ENCODE assay signal across 22 cellular contexts in genomic region chr14:102338724-102339123, GRCh38.
"Had no signal": no experiment of that assay in that cellular context is flagged by ENCODE, and none has a peak within 500 bp of the region (broad histone marks: within the 10 kb centered on the region; RNA-seq: fewer than 3 reads in every experiment).

No MANE protein-coding gene starts in this region.

- H3K4me1 ChIP-seq: body of pancreas, gastroesophageal sphincter, parathyroid adenoma, right lobe of liver had no signal

- DNase-seq: activated CD4-positive, alpha-beta T cell treated with anti-CD3 and anti-CD28 coated beads, Interleukin-2, amount 10 ng/mL, durations not matched to agents 7 days and 5 days; activated CD4-positive, CD25-positive, alpha-beta regulatory T cell treated with anti-CD3 and anti-CD28 coated beads, Interleukin-2, amount 50 U/mL, for 72 hours; activated CD8-positive, alpha-beta memory T cell treated with anti-CD3 and anti-CD28 coated beads, Interleukin-2, amount 50 U/mL, for 4 hours; activated effector memory CD4-positive, alpha-beta T cell treated with Interleukin-2 at 50 U/mL for 16 hours; activated naive CD4-positive, alpha-beta T cell treated with anti-CD3 and anti-CD28 coated beads, Interleukin-2, amount 10 ng/mL, durations not matched to agents 7 days and 5 days; activated T-cell treated with anti-CD3 and anti-CD28 coated beads, Interleukin-2, amount 50 U/mL, for 4 hours; anterior cingulate cortex; body of pancreas; effector memory CD8-positive, alpha-beta T cell; esophagus squamous epithelium; islet precursor cell; left cardiac atrium; nephron progenitor cell; nucleus accumbens; right lobe of liver; stimulated activated CD4-positive, alpha-beta T cell treated with anti-CD3 and anti-CD28 coated beads, Interleukin-2, amount 100 ng/mL, for 24 hours had no signal

- ATAC-seq: activated T-cell treated with anti-CD3 and anti-CD28 coated beads, Interleukin-2, amount 50 U/mL, for 4 hours; body of pancreas; effector memory CD8-positive, alpha-beta T cell; gastroesophageal sphincter; left cardiac atrium; right lobe of liver; SK-N-SH treated with all-trans-retinoic acid at 6 μM for 48 hours; stimulated activated memory B cell treated with anti-CD40 and anti-IgM and Interleukin-4, amounts not matched to agents 10 μg/mL and 1 μg/mL and 100 μg/mL, for 72 hours had no signal

- H3K9me3 ChIP-seq: body of pancreas, esophagus squamous epithelium, gastroesophageal sphincter, right lobe of liver, thoracic aorta had no signal

- H3K9ac ChIP-seq: parathyroid adenoma had no signal

- H3K27ac ChIP-seq: body of pancreas, esophagus squamous epithelium, gastroesophageal sphincter, parathyroid adenoma, right lobe of liver, skin epidermis, thoracic aorta had no signal

- H3K4me3 ChIP-seq: body of pancreas, esophagus squamous epithelium, gastroesophageal sphincter, right lobe of liver, skin epidermis, thoracic aorta had no signal

- H3K27me3 ChIP-seq: body of pancreas, esophagus squamous epithelium, gastroesophageal sphincter, right lobe of liver had no signal
